8 cellular contexts compared by ENCODE assay signal in the genomic region with DNA sequence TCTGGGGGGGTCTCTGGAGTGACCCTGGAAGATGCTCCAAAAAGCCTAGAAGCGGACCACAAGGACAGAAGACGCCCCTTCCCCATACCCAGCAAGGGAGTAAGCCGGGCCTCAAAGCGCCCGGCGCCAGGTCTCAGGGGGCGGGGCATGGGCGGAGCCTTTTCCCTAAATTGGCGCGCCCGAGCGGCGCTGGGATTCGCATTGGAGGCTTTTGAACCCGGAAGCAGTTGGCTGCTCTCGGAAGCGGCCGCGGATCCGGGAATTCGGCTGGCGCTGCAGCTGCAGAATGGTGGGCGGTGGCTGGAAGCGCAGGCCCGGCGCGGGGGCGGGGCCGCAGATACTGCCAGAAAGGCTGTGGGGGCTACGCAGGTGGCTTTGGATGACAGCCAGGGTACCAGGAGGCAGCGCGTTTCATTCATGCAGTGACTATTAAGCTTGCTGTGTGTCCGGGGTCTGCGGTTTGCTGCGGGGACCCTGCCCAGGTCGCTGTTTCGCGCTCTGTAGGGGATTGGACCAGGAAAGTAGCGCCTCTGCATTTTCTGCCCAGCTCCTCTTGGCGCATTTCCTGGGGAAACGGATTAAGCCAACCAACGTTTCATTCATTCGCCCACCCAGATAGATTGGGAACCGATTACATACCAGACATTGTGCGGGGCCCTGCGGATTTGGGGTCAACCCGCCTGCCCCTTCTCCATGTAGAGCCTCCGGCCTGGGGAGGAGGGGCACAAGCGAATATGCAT.
DNase-seq lines count a peak whose midpoint lies in the region; ATAC-seq lines count a peak whose summit lies in the region.

No MANE protein-coding gene starts in this region.

- 90% methylated on average over 45 to 47 of the region's 49 CpGs for WGBS in mesodermal cell (ENCODE audit: insufficient coverage in 2 of 2), 2 experiments

- no peaks in the 10 kb centered on the region for H3K4me1 ChIP-seq in mesodermal cell (ENCODE audit: control insufficient read depth, insufficient read depth, low read length, poor library complexity, severe bottlenecking)

- H3K9me3 ChIP-seq in mesodermal cell (ENCODE audit: control insufficient read depth, low read length), result no peaks in the 10 kb centered on the region

- ATAC-seq in GM19397 (IDR thresholded peaks at IDR 0.05; ENCODE audit: unreplicated experiment) (peak; percentile 65), GM21737 (IDR thresholded peaks at IDR 0.05; ENCODE audit: unreplicated experiment) (no peak), HG02798 (IDR thresholded peaks at IDR 0.05; ENCODE audit: poor library complexity, unreplicated experiment) (no peak)

- H3K27ac ChIP-seq in epithelial cell of prostate (no peak overlapping the region), mesodermal cell (ENCODE audit: low read depth, low read length, severe bottlenecking) (peak overlapping the region; percentile 29)

- no peaks in the 10 kb centered on the region for H3K36me3 ChIP-seq in mesodermal cell (ENCODE audit: control insufficient read depth, insufficient read depth, low read length)

- peak overlapping the region; percentile 29 for H3K4me3 ChIP-seq in mesodermal cell (ENCODE audit: extremely low read depth, insufficient read depth, low read length, poor library complexity, severe bottlenecking)

- DNase-seq in NCI-H510A (lab: John Stamatoyannopoulos, UW) (peak; percentile 91), epithelial cell of prostate (ENCODE audit: low read depth, low spot score) (peak; percentile 5)
- peak; percentile 63 for DNase-seq in activated CD8-positive, alpha-beta memory T cell treated with anti-CD3 and anti-CD28 coated beads, Interleukin-2, amount 50 U/mL, for 48 hours
- DNase-seq in stimulated activated CD4-positive, alpha-beta T cell treated with anti-CD3 and anti-CD28 coated beads, TNF-alpha, amount 100 ng/mL, for 24 hours (ENCODE audit: low read depth in 3 of 3), result peak; percentile 20 to 71 (median 51)

Comparison
In these comparisons a context has a peak if more than half of its experiments do, and no peak if none do; other contexts are left out.
1. DNase-seq: peak in every context shown above with its lines; median percentile 91 in NCI-H510A; 63 in activated CD8-positive, alpha-beta memory T cell treated with anti-CD3 and anti-CD28 coated beads, Interleukin-2, amount 50 U/mL, for 48 hours; 51 in stimulated activated CD4-positive, alpha-beta T cell treated with anti-CD3 and anti-CD28 coated beads, TNF-alpha, amount 100 ng/mL, for 24 hours; 5 in epithelial cell of prostate.